Comparison of ENCODE assay signal across 1 cellular context in genomic region chr6:140064371-140064770, GRCh38.
TF ChIP-seq lines count a peak whose summit lies in the region.

No MANE protein-coding gene starts in this region.

TF ChIP-seq in H1, 55 proteins besides CTCF, POLR2A, EP300 and RAD21 (continued from another document):
- TF ChIP-seq ASH2L (IDR thresholded peaks at IDR 0.05; ENCODE audit: low read length): no peak
